26 cellular contexts compared by ENCODE assay signal in genomic region chr6:12162203-12162602, GRCh38.
"Had no signal": no experiment of that assay in that cellular context is flagged by ENCODE, and none has a peak within 500 bp of the region (broad histone marks: within the 10 kb centered on the region; RNA-seq: fewer than 3 reads in every experiment).

No MANE protein-coding gene starts in this region.

- H3K27me3 ChIP-seq: adrenal gland, ascending aorta, cardiac muscle cell, colonic mucosa, gastrocnemius medialis, uterus had no signal

- H3K36me3 ChIP-seq: colonic mucosa, uterus had no signal

- H3K4me1 ChIP-seq: ascending aorta, colonic mucosa, uterus had no signal

- H3K27me3 Mint-ChIP-seq: activated naive CD4-positive, alpha-beta T cell treated with anti-CD3 and anti-CD28 coated beads, Interleukin-2, amount 10 ng/mL, durations not matched to agents 7 days and 5 days had no signal

- ATAC-seq: gastrocnemius medialis; natural killer cell; right cardiac atrium; stimulated activated naive CD8-positive, alpha-beta T cell treated with anti-CD3 and anti-CD28 coated beads, Interleukin-15, Interleukin-2, amounts not matched to agents 100 U/mL and 50 U/mL, for 24 hours had no signal

- H3K4me3 ChIP-seq: adrenal gland, ascending aorta, cardiac muscle cell, colonic mucosa, gastrocnemius medialis, thoracic aorta, uterus had no signal

- H3K9me3 ChIP-seq: adrenal gland, ascending aorta, colonic mucosa, gastrocnemius medialis, thoracic aorta, uterus had no signal

- FAIRE-seq: islet of Langerhans, TTC549 had no signal

- H3K27ac Mint-ChIP-seq: activated naive CD4-positive, alpha-beta T cell treated with anti-CD3 and anti-CD28 coated beads, Interleukin-2, amount 10 ng/mL, durations not matched to agents 7 days and 5 days; activated T-helper 1 cell treated with anti-CD3 and anti-CD28 coated beads, Interleukin-12 subunit alpha, Interleukin-12 subunit beta, Interleukin-2, Interleukin-4 antibody, amounts not matched to agents 30 ng/mL and 10 ng/mL and 1 ng/mL, durations not matched to agents 14 hours and 24 hours and 36 hours; brain had no signal

- DNase-seq: activated CD4-positive, alpha-beta T cell treated with anti-CD3 and anti-CD28 coated beads for 4 hours; activated CD4-positive, alpha-beta T cell treated with anti-CD3 and anti-CD28 coated beads, Interleukin-2, amount 50 U/mL, for 4 hours; activated gamma-delta T cell; activated naive CD4-positive, alpha-beta T cell treated with anti-CD3 and anti-CD28 coated beads, Interleukin-2, amount 10 ng/mL, durations not matched to agents 7 days and 5 days; activated T-cell treated with anti-CD3 and anti-CD28 coated beads for 4 hours; adrenal gland; cerebellar nuclear complex; colonic mucosa; effector CD8-positive, alpha-beta T cell; erythroblast; gastrocnemius medialis; glutamatergic neuron; natural killer cell; right cardiac atrium; stimulated activated CD4-positive, alpha-beta T cell treated with anti-CD3 and anti-CD28 coated beads, Interleukin-2, amount 100 ng/mL, for 48 hours; stimulated activated naive CD8-positive, alpha-beta T cell treated with anti-CD3 and anti-CD28 coated beads, Interleukin-15, Interleukin-2, amounts not matched to agents 100 U/mL and 50 U/mL, for 24 hours; T-helper 9 cell; trophoblast cell; uterus had no signal

- H3K36me3 Mint-ChIP-seq: natural killer cell had no signal

- H3K4me3 Mint-ChIP-seq: activated naive CD4-positive, alpha-beta T cell treated with anti-CD3 and anti-CD28 coated beads, Interleukin-2, amount 10 ng/mL, durations not matched to agents 7 days and 5 days; brain; natural killer cell had no signal

- H3K9me3 Mint-ChIP-seq: activated naive CD4-positive, alpha-beta T cell treated with anti-CD3 and anti-CD28 coated beads, Interleukin-2, amount 10 ng/mL, durations not matched to agents 7 days and 5 days; activated T-helper 1 cell treated with anti-CD3 and anti-CD28 coated beads, Interleukin-12 subunit alpha, Interleukin-12 subunit beta, Interleukin-2, Interleukin-4 antibody, amounts not matched to agents 30 ng/mL and 10 ng/mL and 1 ng/mL, durations not matched to agents 14 hours and 24 hours and 36 hours; natural killer cell had no signal
